In the genomic region with DNA sequence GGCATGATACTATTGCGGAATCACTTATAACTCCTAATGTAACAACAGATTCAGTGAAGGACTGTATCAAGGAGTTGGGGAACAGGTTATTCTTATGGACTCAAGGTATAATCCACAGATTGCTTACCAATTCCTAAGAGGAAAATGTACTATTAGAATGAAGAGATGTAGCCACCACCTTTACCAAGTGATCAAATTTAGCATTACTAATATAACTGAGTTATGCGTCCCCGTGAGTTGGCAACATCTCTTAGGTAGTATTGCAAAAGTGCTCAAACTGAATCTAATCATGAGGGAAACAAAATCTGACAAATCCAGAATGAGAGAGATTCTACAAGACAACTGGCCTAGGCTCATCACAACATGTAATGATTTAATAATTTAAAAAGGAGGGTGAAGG, we compare ENCODE assay signal across 2 cellular contexts.
TF ChIP-seq lines count a peak whose summit lies in the region.

No MANE protein-coding gene starts in this region.

TF ChIP-seq in GM12878, 131 proteins besides CTCF, POLR2A, EP300 and RAD21 (continued from another document):
- TF ChIP-seq GATAD2B (conservative IDR thresholded peaks at IDR 0.05; ENCODE audit: low read depth) (no peak), LARP7 (IDR thresholded peaks at IDR 0.05) (no peak), SP1 (IDR thresholded peaks at IDR 0.05; ENCODE audit: low read depth, low read length) (no peak), POLR2AphosphoS5 (IDR thresholded peaks at IDR 0.05; ENCODE audit: low read length) (no peak), ZNF207 (IDR thresholded peaks at IDR 0.05; ENCODE audit: borderline replicate concordance) (no peak), MYB (IDR thresholded peaks at IDR 0.05; ENCODE audit: borderline replicate concordance, low read depth, low read length) (no peak), PAX8 (IDR thresholded peaks at IDR 0.05) (no peak), IRF3 (IDR thresholded peaks at IDR 0.05) (no peak), SMAD1 (IDR thresholded peaks at IDR 0.05; ENCODE audit: low read depth, partially characterized antibody) (no peak)
TF ChIP-seq in GM12878: peak in this region for 0.

TF ChIP-seq in HEK293T, 16 proteins besides CTCF, POLR2A, EP300 and RAD21 (continued from another document):
- TF ChIP-seq FOXA1 (IDR thresholded peaks at IDR 0.05) (no peak), HDGF (IDR thresholded peaks at IDR 0.05; ENCODE audit: borderline replicate concordance) (no peak), TARDBP (IDR thresholded peaks at IDR 0.05) (no peak), SUZ12 (IDR thresholded peaks at IDR 0.05) (no peak), FOXM1 (IDR thresholded peaks at IDR 0.05; ENCODE audit: borderline replicate concordance) (no peak), CTBP1 (IDR thresholded peaks at IDR 0.05; ENCODE audit: borderline replicate concordance) (no peak), ELF4 (IDR thresholded peaks at IDR 0.05) (no peak), L3MBTL2 (conservative IDR thresholded peaks at IDR 0.05) (no peak), FOXK2 (IDR thresholded peaks at IDR 0.05) (no peak), ZNF384 (IDR thresholded peaks at IDR 0.05) (no peak), SP1 (IDR thresholded peaks at IDR 0.05) (no peak), ARNT (IDR thresholded peaks at IDR 0.05) (no peak), BHLHE40 (IDR thresholded peaks at IDR 0.05; ENCODE audit: borderline replicate concordance) (no peak), LEF1 (IDR thresholded peaks at IDR 0.05; ENCODE audit: borderline replicate concordance) (no peak)
